In the genomic region with DNA sequence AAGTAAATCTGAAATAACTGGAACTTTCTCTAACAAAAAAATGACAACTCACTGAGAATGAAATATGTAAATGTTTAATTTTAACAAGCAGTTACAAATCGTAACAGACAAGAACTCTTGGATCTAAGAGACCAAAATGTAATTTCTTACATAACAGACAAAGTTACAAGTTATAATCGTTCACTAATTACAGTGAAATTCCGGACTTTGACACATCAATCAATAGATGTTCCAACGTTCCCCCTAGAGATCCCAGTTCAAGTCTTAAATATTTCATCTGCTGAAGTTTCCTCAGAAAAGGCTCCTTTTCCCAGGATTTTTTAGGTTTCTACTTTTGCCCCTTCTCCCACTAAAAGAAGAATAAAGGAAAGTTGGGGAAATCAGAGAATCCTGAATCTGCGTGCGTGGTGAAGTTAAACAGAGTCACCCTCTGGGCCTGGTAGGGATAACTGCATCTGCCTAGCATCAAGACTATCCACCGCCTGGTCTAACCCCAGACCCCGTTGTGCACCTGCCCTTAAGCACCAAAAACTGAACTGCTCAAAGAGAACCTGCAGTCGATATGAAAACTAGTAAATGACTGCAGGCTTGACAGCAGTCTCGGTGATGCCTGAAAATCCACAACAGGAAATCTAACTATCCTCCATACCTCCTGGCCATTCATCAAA, we compare ENCODE assay signal across 8 cellular contexts. TPM values are rescaled to one million over a fixed set of nuclear protein-coding genes. Genes with fewer than 3 reads are reported as not detected.
DNase-seq lines count a peak whose midpoint lies in the region; ATAC-seq and TF ChIP-seq lines count a peak whose summit lies in the region.

No MANE protein-coding gene starts in this region.

- peak overlapping the region; percentile 78 for H3K4me2 ChIP-seq in OCI-LY3 (ENCODE audit: low read length)

- TF ChIP-seq CTCF in OCI-LY3 (IDR thresholded peaks at IDR 0.05; ENCODE audit: low read depth, low read length) (no peak), breast epithelium (IDR thresholded peaks at IDR 0.05) (no peak), tibial artery (IDR thresholded peaks at IDR 0.05) (no peak)

- no peak for TF ChIP-seq POLR2A in breast epithelium (IDR thresholded peaks at IDR 0.05)

- peak; percentile 22 for DNase-seq in stimulated activated CD4-positive, alpha-beta T cell treated with anti-CD3 and anti-CD28 coated beads, Interleukin-1b, Interleukin-23, amount 100 ng/mL, for 48 hours
- DNase-seq in stimulated activated CD4-positive, alpha-beta T cell treated with anti-CD3 and anti-CD28 coated beads, Interleukin-12 subunit alpha, Interleukin-12 subunit beta, amount 100 ng/mL, for 4 hours: no peak
- DNase-seq in breast epithelium (ENCODE audit: low spot score in 2 of 2) (no peak), medulla oblongata (ENCODE audit: extremely low spot score) (peak; percentile 67), tibial artery (no peak), NCI-H2196 treated with DMSO at 0.1 percent for 48 hours (lab: John Stamatoyannopoulos, UW; ENCODE audit: unreplicated experiment) (no peak)

- peak overlapping the region; percentile 96 for H3K9ac ChIP-seq in OCI-LY3 (ENCODE audit: low read length)

- H3K36me3 ChIP-seq in OCI-LY3 (replicated peaks; ENCODE audit: low read depth, low read length) (no peaks in the 10 kb centered on the region), breast epithelium (no peaks in the 10 kb centered on the region), tibial artery (no peaks in the 10 kb centered on the region)

- H3K27me3 ChIP-seq in OCI-LY3 (ENCODE audit: low read depth, low read length) (no peaks in the 10 kb centered on the region), breast epithelium (no peaks in the 10 kb centered on the region), tibial artery (no peaks in the 10 kb centered on the region)

- H3K4me3 ChIP-seq in OCI-LY3 (ENCODE audit: low read length) (peak overlapping the region; percentile 93), breast epithelium (peak overlapping the region; percentile 79 to 98 (median 88)), tibial artery (peak overlapping the region; percentile 80 to 89)

- H2AFZ ChIP-seq in OCI-LY3 (ENCODE audit: low read depth, low read length): no peak overlapping the region

- H4K20me1 ChIP-seq in OCI-LY3 (ENCODE audit: insufficient read depth, low read length): peaks cover 36% of the 10 kb centered on the region; the same call in 1 of the 2 replicates

- H3K9me3 ChIP-seq in OCI-LY3 (ENCODE audit: insufficient read depth, low read length) (no peaks in the 10 kb centered on the region), breast epithelium (no peaks in the 10 kb centered on the region), tibial artery (no peaks in the 10 kb centered on the region)

- ATAC-seq in GM19452 (IDR thresholded peaks at IDR 0.05; ENCODE audit: unreplicated experiment): no peak

- H3K27ac ChIP-seq in OCI-LY3 (ENCODE audit: low read length): peak overlapping the region; percentile 98
- H3K27ac ChIP-seq in breast epithelium: peak overlapping the region; percentile 96 to 99
- peak overlapping the region; percentile 88 to 96 for H3K27ac ChIP-seq in tibial artery

- peaks cover 85% of the 10 kb centered on the region for H3K79me2 ChIP-seq in OCI-LY3 (ENCODE audit: low read length)

- peaks cover 23% of the 10 kb centered on the region for H3K4me1 ChIP-seq in OCI-LY3 (ENCODE audit: low read length)
- H3K4me1 ChIP-seq in breast epithelium: peaks cover 2 to 7% of the 10 kb centered on the region in 2 donors
- peaks cover 0 to 68% (median 25%) of the 10 kb centered on the region in 4 donors for H3K4me1 ChIP-seq in tibial artery

- intact Hi-C loops in breast epithelium (cut with DNase I; ENCODE audit: low total_unique reads): loop anchor here (2.0 kb wide), 1 partner anchor 65 kb away; no protein-coding TSS in a partner anchor
- intact Hi-C loops in tibial artery (cut with DNase I; ENCODE audit: low total_unique reads): loop anchor here (2.0 to 10.0 kb wide), 4 partner anchors 65 to 185 kb away; a partner anchor contains a TSS

RNA-seq across cellular contexts. Expression of a gene that starts 2.3 kb away (rescaled TPM):
- total RNA-seq in breast epithelium: 10 to 100 TPM; 27.4 to 57.8 (median 36.4) TPM

Comparison
In these comparisons a context has a peak if more than half of its experiments do, and no peak if none do; other contexts are left out.
1. DNase-seq: peak in stimulated activated CD4-positive, alpha-beta T cell treated with anti-CD3 and anti-CD28 coated beads, Interleukin-1b, Interleukin-23, amount 100 ng/mL, for 48 hours (single experiment) and medulla oblongata (single experiment); none in stimulated activated CD4-positive, alpha-beta T cell treated with anti-CD3 and anti-CD28 coated beads, Interleukin-12 subunit alpha, Interleukin-12 subunit beta, amount 100 ng/mL, for 4 hours (single experiment), breast epithelium (0 of 2), tibial artery (0 of 2) and NCI-H2196 treated with DMSO at 0.1 percent for 48 hours (single experiment).
2. Peak in every context shown above with its lines, with median percentiles within 50 percentile points of each other: H3K27ac ChIP-seq and H3K4me3 ChIP-seq.